ENCODE assay signal across 10 cellular contexts in the genomic region with DNA sequence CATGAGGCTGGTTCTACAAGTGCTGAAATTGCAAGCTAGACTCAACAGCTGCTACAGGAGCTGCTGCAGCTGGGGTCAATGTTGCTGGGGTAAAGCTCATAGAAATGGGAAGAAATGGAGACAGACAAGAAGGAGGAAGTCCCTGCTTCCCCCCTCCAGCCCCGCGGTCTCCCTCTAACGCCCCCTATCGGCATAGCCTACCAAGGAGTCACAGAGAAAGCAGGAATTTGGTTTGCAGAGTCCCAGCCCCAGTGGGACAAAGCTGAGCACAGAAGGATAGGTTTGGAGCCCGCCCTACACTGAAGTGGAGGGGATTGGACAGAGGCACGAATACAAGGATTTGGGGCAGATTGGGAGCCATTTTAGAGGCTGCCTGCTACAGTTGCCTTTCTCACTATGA.
DNase-seq lines count a peak whose midpoint lies in the region; ATAC-seq and TF ChIP-seq lines count a peak whose summit lies in the region.
"Had no signal": no experiment of that assay in that cellular context is flagged by ENCODE, and none has a peak within 500 bp of the region (broad histone marks: within the 10 kb centered on the region; RNA-seq: fewer than 3 reads in every experiment).

No MANE protein-coding gene starts in this region.

- ATAC-seq in activated naive CD8-positive, alpha-beta T cell treated with anti-CD3 and anti-CD28 coated beads, Interleukin-2, amount 50 U/mL, for 24 hours, result no peak

- H3K27me3 Mint-ChIP-seq in activated naive CD8-positive, alpha-beta T cell treated with anti-CD3 and anti-CD28 coated beads, Interleukin-2, amount 50 U/mL, for 24 hours, result no peaks in the 10 kb centered on the region
- no peaks in the 10 kb centered on the region for H3K27me3 Mint-ChIP-seq in activated naive CD8-positive, alpha-beta T cell treated with anti-CD3 and anti-CD28 coated beads for 36 hours

- peak; percentile 7 for DNase-seq in activated naive CD8-positive, alpha-beta T cell treated with anti-CD3 and anti-CD28 coated beads, Interleukin-2, amount 50 U/mL, for 24 hours
- DNase-seq in activated naive CD8-positive, alpha-beta T cell treated with anti-CD3 and anti-CD28 coated beads for 36 hours, result no peak
- peak; percentile 39 for DNase-seq in NCI-H69 (lab: John Stamatoyannopoulos, UW)
- DNase-seq in choroid plexus epithelial cell (ENCODE audit: low read depth), result no peak
- peak; percentile 32 for DNase-seq in stimulated activated CD8-positive, alpha-beta memory T cell treated with anti-CD3 and anti-CD28 coated beads, Interleukin-4, amount 100 ng/mL, for 48 hours
- DNase-seq in HK-2 (ENCODE audit: unreplicated experiment), result no peak
- DNase-seq in DMS114 treated with DMSO at 0.1 percent for 48 hours (lab: John Stamatoyannopoulos, UW; ENCODE audit: unreplicated experiment), result no peak
- DNase-seq in amygdala (lab: John Stamatoyannopoulos, UW), result no peak
- DNase-seq: NCI-H1436 had no signal

- no peaks in the 10 kb centered on the region for H3K4me1 Mint-ChIP-seq in activated naive CD8-positive, alpha-beta T cell treated with anti-CD3 and anti-CD28 coated beads, Interleukin-2, amount 50 U/mL, for 24 hours
- no peaks in the 10 kb centered on the region for H3K4me1 Mint-ChIP-seq in activated naive CD8-positive, alpha-beta T cell treated with anti-CD3 and anti-CD28 coated beads for 36 hours

- no peak overlapping the region for H3K4me3 ChIP-seq in choroid plexus epithelial cell (ENCODE audit: low read depth, low read length)
- H3K4me3 ChIP-seq: BLaER1 had no signal

- TF ChIP-seq CTCF in choroid plexus epithelial cell (conservative IDR thresholded peaks at IDR 0.05; ENCODE audit: low read depth, low read length), result peak; percentile 17

- H3K36me3 Mint-ChIP-seq in activated naive CD8-positive, alpha-beta T cell treated with anti-CD3 and anti-CD28 coated beads, Interleukin-2, amount 50 U/mL, for 24 hours (ENCODE audit: low read depth), result no peaks in the 10 kb centered on the region
- no peaks in the 10 kb centered on the region for H3K36me3 Mint-ChIP-seq in activated naive CD8-positive, alpha-beta T cell treated with anti-CD3 and anti-CD28 coated beads for 36 hours

- H3K9me3 Mint-ChIP-seq in activated naive CD8-positive, alpha-beta T cell treated with anti-CD3 and anti-CD28 coated beads, Interleukin-2, amount 50 U/mL, for 24 hours, result no peaks in the 10 kb centered on the region
- no peaks in the 10 kb centered on the region for H3K9me3 Mint-ChIP-seq in activated naive CD8-positive, alpha-beta T cell treated with anti-CD3 and anti-CD28 coated beads for 36 hours

- H3K4me3 Mint-ChIP-seq in activated naive CD8-positive, alpha-beta T cell treated with anti-CD3 and anti-CD28 coated beads, Interleukin-2, amount 50 U/mL, for 24 hours, result no peak overlapping the region
- H3K4me3 Mint-ChIP-seq in activated naive CD8-positive, alpha-beta T cell treated with anti-CD3 and anti-CD28 coated beads for 36 hours, result no peak overlapping the region

- H3K27ac Mint-ChIP-seq in activated naive CD8-positive, alpha-beta T cell treated with anti-CD3 and anti-CD28 coated beads, Interleukin-2, amount 50 U/mL, for 24 hours, result no peak overlapping the region
- no peak overlapping the region for H3K27ac Mint-ChIP-seq in activated naive CD8-positive, alpha-beta T cell treated with anti-CD3 and anti-CD28 coated beads for 36 hours

Comparison
In these comparisons a context has a peak if more than half of its experiments do, and no peak if none do; other contexts are left out.
1. DNase-seq: peak in activated naive CD8-positive, alpha-beta T cell treated with anti-CD3 and anti-CD28 coated beads, Interleukin-2, amount 50 U/mL, for 24 hours (single experiment), NCI-H69 (single experiment) and stimulated activated CD8-positive, alpha-beta memory T cell treated with anti-CD3 and anti-CD28 coated beads, Interleukin-4, amount 100 ng/mL, for 48 hours (single experiment); none in activated naive CD8-positive, alpha-beta T cell treated with anti-CD3 and anti-CD28 coated beads for 36 hours (single experiment), choroid plexus epithelial cell (single experiment), HK-2 (single experiment), DMS114 treated with DMSO at 0.1 percent for 48 hours (single experiment) and amygdala (0 of 56).